ENCODE assay signal across 8 cellular contexts in the genomic region with DNA sequence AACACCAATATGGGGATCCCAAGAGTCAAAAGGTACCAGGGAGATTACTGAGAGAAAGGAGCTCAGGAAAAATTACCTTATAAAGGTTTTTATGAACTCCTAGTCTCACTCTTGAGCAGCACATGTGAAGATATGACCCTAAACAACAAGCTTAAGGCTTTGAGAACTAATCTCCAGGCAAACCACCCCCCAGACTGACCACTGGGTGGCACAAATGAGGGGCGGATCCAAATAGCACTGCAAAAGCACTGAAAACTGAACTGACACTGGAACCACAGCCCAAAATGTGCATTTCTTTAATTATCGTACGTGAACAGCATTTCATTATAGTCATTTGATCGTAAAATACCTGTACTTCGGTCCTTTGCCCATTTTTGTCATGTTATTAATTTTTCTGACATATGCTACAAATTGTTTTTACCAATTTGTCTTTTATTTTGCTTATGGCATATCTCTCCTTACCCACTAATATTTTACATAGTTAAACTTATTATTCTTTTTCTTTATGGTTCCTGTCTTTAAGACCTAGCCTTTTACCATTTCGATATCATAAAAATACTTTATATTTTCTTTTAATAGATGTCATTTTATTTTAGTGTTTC. TPM values are rescaled to one million over a fixed set of nuclear protein-coding genes. Genes with fewer than 3 reads are reported as not detected.
DNase-seq lines count a peak whose midpoint lies in the region; ATAC-seq and TF ChIP-seq lines count a peak whose summit lies in the region.

No MANE protein-coding gene starts in this region.

- no peak for ATAC-seq in GM21825 (IDR thresholded peaks at IDR 0.05; ENCODE audit: unreplicated experiment)

- H3K27me3 ChIP-seq in sigmoid colon, result no peaks in the 10 kb centered on the region

- TF ChIP-seq EP300 in Ishikawa (IDR thresholded peaks at IDR 0.05; ENCODE audit: borderline replicate concordance) (no peak), sigmoid colon (IDR thresholded peaks at IDR 0.05) (no peak)

- peaks cover 13% of the 10 kb centered on the region for H3K36me3 Mint-ChIP-seq in activated CD4-positive, alpha-beta T cell treated with anti-CD3 and anti-CD28 coated beads, Interleukin-2, amount 10 ng/mL, durations not matched to agents 24 days and 14 days (ENCODE audit: low read depth)

- no peak overlapping the region for H3K27ac Mint-ChIP-seq in activated CD4-positive, alpha-beta T cell treated with anti-CD3 and anti-CD28 coated beads, Interleukin-2, amount 10 ng/mL, durations not matched to agents 24 days and 14 days

- TF ChIP-seq CTCF in sigmoid colon (IDR thresholded peaks at IDR 0.05), result peak; percentile 10 to 58 (median 35)

- peaks cover 9 to 94% (median 18%) of the 10 kb centered on the region in 4 donors for H3K36me3 ChIP-seq in sigmoid colon

- DNase-seq in NCI-H2227 (lab: John Stamatoyannopoulos, UW; ENCODE audit: unreplicated experiment) (peak; percentile 21), NCI-H2227 treated with DMSO at 0.1 percent for 48 hours (lab: John Stamatoyannopoulos, UW) (no peak), germinal center (ENCODE audit: low spot score) (peak; percentile 4), sigmoid colon (no peak), epidermal melanocyte (ENCODE audit: insufficient read length, low spot score) (no peak)
- peak; percentile 70 for DNase-seq in activated CD4-positive, alpha-beta T cell treated with anti-CD3 and anti-CD28 coated beads, Interleukin-2, amount 10 ng/mL, durations not matched to agents 24 days and 14 days

- 72 to 84% methylated on average over 6 of the region's 6 CpGs for whole genome bisulfite sequencing in sigmoid colon, 2 donors

- no peaks in the 10 kb centered on the region for H3K9me3 ChIP-seq in sigmoid colon

- H3K4me3 ChIP-seq in sigmoid colon, result no peak overlapping the region

- no peak overlapping the region for H3K4me3 Mint-ChIP-seq in activated CD4-positive, alpha-beta T cell treated with anti-CD3 and anti-CD28 coated beads, Interleukin-2, amount 10 ng/mL, durations not matched to agents 24 days and 14 days

- H3K4me1 Mint-ChIP-seq in activated CD4-positive, alpha-beta T cell treated with anti-CD3 and anti-CD28 coated beads, Interleukin-2, amount 10 ng/mL, durations not matched to agents 24 days and 14 days, result no peaks in the 10 kb centered on the region

- intact Hi-C loops in activated CD4-positive, alpha-beta T cell treated with anti-CD3 and anti-CD28 coated beads, Interleukin-2, amount 10 ng/mL, durations not matched to agents 24 days and 14 days (cut with micrococcal nuclease), result no loop called here
- intact Hi-C loops in sigmoid colon (cut with DNase I), result no loop called here

- peak; percentile 45 for TF ChIP-seq RAD21 in Ishikawa (IDR thresholded peaks at IDR 0.05; ENCODE audit: low read depth)

- no peak overlapping the region for H3K27ac ChIP-seq in sigmoid colon

- no peaks in the 10 kb centered on the region for H3K27me3 Mint-ChIP-seq in activated CD4-positive, alpha-beta T cell treated with anti-CD3 and anti-CD28 coated beads, Interleukin-2, amount 10 ng/mL, durations not matched to agents 24 days and 14 days

- no peaks in the 10 kb centered on the region for H3K9me3 Mint-ChIP-seq in activated CD4-positive, alpha-beta T cell treated with anti-CD3 and anti-CD28 coated beads, Interleukin-2, amount 10 ng/mL, durations not matched to agents 24 days and 14 days

- H3K4me1 ChIP-seq in sigmoid colon, result no peaks in the 10 kb centered on the region

- TF ChIP-seq POLR2A in sigmoid colon (IDR thresholded peaks at IDR 0.05), result no peak

TF ChIP-seq in Ishikawa, 13 proteins besides CTCF, POLR2A, EP300 and RAD21:
- TF ChIP-seq FOXM1 (IDR thresholded peaks at IDR 0.05; ENCODE audit: borderline replicate concordance, low read depth) (no peak), ZBTB7A (IDR thresholded peaks at IDR 0.05; ENCODE audit: low read depth) (no peak), NFIC (IDR thresholded peaks at IDR 0.05) (no peak), TCF12 (IDR thresholded peaks at IDR 0.05; ENCODE audit: low read depth) (no peak), CREB1 (IDR thresholded peaks at IDR 0.05; ENCODE audit: low read depth) (no peak), EGR1 (IDR thresholded peaks at IDR 0.05) (no peak)

RNA-seq across cellular contexts. Expression of gene TFDP2, which starts 31.5 kb away (rescaled TPM):
- total RNA-seq in activated CD4-positive, alpha-beta T cell treated with anti-CD3 and anti-CD28 coated beads, Interleukin-2, amount 10 ng/mL, durations not matched to agents 24 days and 14 days, result 22.0 and 22.1 TPM in 2 replicates
- 10 to 100 TPM; 52.3 to 74.8 (median 61.4) TPM for total RNA-seq in sigmoid colon
- polyA plus RNA-seq in sigmoid colon, result 10 to 100 TPM; 14.3 to 16.8 (median 15.7) TPM

RNA-seq across cellular contexts. Expression of gene GK5, which starts 44.5 kb away (rescaled TPM):
- total RNA-seq in activated CD4-positive, alpha-beta T cell treated with anti-CD3 and anti-CD28 coated beads, Interleukin-2, amount 10 ng/mL, durations not matched to agents 24 days and 14 days, result 17.0 and 17.7 TPM in 2 replicates
- total RNA-seq in sigmoid colon, result 10 to 100 TPM; 39.9 to 57.8 (median 45.7) TPM
- 10 to 100 TPM in 1 of 3 donors, 1 to 10 TPM in 2; 7.2 to 10.4 (median 9.2) TPM for polyA plus RNA-seq in sigmoid colon

Comparison
In these comparisons a context has a peak if more than half of its experiments do, and no peak if none do; other contexts are left out.
1. DNase-seq: peak in NCI-H2227 (single experiment), activated CD4-positive, alpha-beta T cell treated with anti-CD3 and anti-CD28 coated beads, Interleukin-2, amount 10 ng/mL, durations not matched to agents 24 days and 14 days (single experiment) and germinal center (single experiment); none in NCI-H2227 treated with DMSO at 0.1 percent for 48 hours (single experiment), sigmoid colon (single experiment) and epidermal melanocyte (single experiment).